ENCODE assay signal across 12 cellular contexts in the genomic region with DNA sequence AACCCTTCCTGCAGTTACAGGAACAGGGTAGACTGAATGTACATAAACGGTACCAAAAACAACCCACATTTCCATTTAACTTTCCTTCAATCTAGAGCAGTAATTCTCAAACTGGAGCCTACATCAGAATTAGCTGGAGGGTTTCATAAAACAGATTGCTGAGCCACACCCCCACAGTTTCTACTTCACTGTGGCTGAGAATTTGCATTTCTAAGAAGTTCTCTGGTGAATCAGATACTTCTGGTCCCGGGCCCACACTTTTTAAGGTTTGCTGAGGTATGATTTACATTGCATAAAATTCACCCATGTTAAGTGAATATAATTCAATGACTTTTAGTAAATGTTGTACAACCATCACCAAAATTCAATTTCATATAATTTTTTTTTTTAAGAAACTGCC.
DNase-seq lines count a peak whose midpoint lies in the region; ATAC-seq, FAIRE-seq and TF ChIP-seq lines count a peak whose summit lies in the region.
"Had no signal": no experiment of that assay in that cellular context is flagged by ENCODE, and none has a peak within 500 bp of the region (broad histone marks: within the 10 kb centered on the region; RNA-seq: fewer than 3 reads in every experiment).

No MANE protein-coding gene starts in this region.

- H3K27me3 ChIP-seq in GM12878 (replicated peaks in 1 of 2; ENCODE audit: control insufficient read depth in 2 of 2, insufficient read depth in 2 of 2, low read length in 1 of 2), result no peaks in the 10 kb centered on the region
- no peaks in the 10 kb centered on the region for H3K27me3 ChIP-seq in BE2C
- H3K27me3 ChIP-seq: BLaER1 had no signal

- H3K79me2 ChIP-seq in GM12878 (ENCODE audit: control insufficient read depth, insufficient read depth, low read length), result no peaks in the 10 kb centered on the region

- in situ Hi-C loops in GM12878 (cut with MboI), result no loop called here

- H3K4me3 Mint-ChIP-seq in activated naive CD4-positive, alpha-beta T cell treated with anti-CD3 and anti-CD28 coated beads, Interleukin-2, amount 10 ng/mL, durations not matched to agents 7 days and 5 days, result no peak overlapping the region
- H3K4me3 Mint-ChIP-seq in stimulated activated naive CD8-positive, alpha-beta T cell treated with anti-CD3 and anti-CD28 coated beads, Interleukin-15, amount 100 ng/mL, for 72 hours, result peak overlapping the region in 1 of 2 donors; percentile 17
- H3K4me3 Mint-ChIP-seq: central memory CD8-positive, alpha-beta T cell had no signal

- 0 out of 2 replicates have a peak overlapping the region, but pooled peaks have one; percentile 4 for H2AFZ ChIP-seq in GM12878 (ENCODE audit: control insufficient read depth, low read depth, low read length)

- H3K9me3 ChIP-seq in GM12878 (replicated peaks; ENCODE audit: control insufficient read depth, insufficient read depth, low read length), result peaks cover 2% of the 10 kb centered on the region; the same call in 2 of the 3 replicates
- peaks cover 4% of the 10 kb centered on the region; the same call in 1 of the 2 replicates for H3K9me3 ChIP-seq in BE2C
- H3K9me3 ChIP-seq: prostate gland had no signal

- FAIRE-seq in GM12878 (lab: Jason Lieb, UNC), result peak; percentile 70

- peaks cover 10% of the 10 kb centered on the region for H3K4me1 Mint-ChIP-seq in activated naive CD4-positive, alpha-beta T cell treated with anti-CD3 and anti-CD28 coated beads, Interleukin-2, amount 10 ng/mL, durations not matched to agents 7 days and 5 days
- H3K4me1 Mint-ChIP-seq in stimulated activated naive CD8-positive, alpha-beta T cell treated with anti-CD3 and anti-CD28 coated beads, Interleukin-15, amount 100 ng/mL, for 72 hours, result peaks cover 48% of the 10 kb centered on the region

- TF ChIP-seq POLR2A in GM12878 (IDR thresholded peaks at IDR 0.05; ENCODE audit: low read depth, low read length), result no peak

- no peak overlapping the region for H3K27ac Mint-ChIP-seq in activated naive CD4-positive, alpha-beta T cell treated with anti-CD3 and anti-CD28 coated beads, Interleukin-2, amount 10 ng/mL, durations not matched to agents 7 days and 5 days
- peak overlapping the region in 1 of 2 donors; percentile 48 for H3K27ac Mint-ChIP-seq in stimulated activated naive CD8-positive, alpha-beta T cell treated with anti-CD3 and anti-CD28 coated beads, Interleukin-15, amount 100 ng/mL, for 72 hours

- H3K36me3 Mint-ChIP-seq in activated naive CD4-positive, alpha-beta T cell treated with anti-CD3 and anti-CD28 coated beads, Interleukin-2, amount 10 ng/mL, durations not matched to agents 7 days and 5 days, result peaks cover 10% of the 10 kb centered on the region

- TF ChIP-seq CTCF in GM12878 (IDR thresholded peaks at IDR 0.05 in 2 of 3, conservative IDR thresholded peaks at IDR 0.05 in 1 of 3; ENCODE audit: control insufficient read depth in 2 of 3, extremely low read depth in 1 of 3, insufficient read depth in 1 of 3, low read depth in 3 of 3, low read length in 3 of 3), result no peak
- TF ChIP-seq CTCF in BE2C (IDR thresholded peaks at IDR 0.05; ENCODE audit: low read depth, low read length), result no peak

- no peaks in the 10 kb centered on the region for H4K20me1 ChIP-seq in GM12878 (ENCODE audit: control insufficient read depth, insufficient read depth)
- H4K20me1 ChIP-seq: BLaER1 had no signal

- peaks cover 14% of the 10 kb centered on the region; the same call in 1 of the 2 replicates for H3K4me1 ChIP-seq in GM12878 (ENCODE audit: control insufficient read depth, insufficient read depth, low read length)
- H3K4me1 ChIP-seq in BE2C, result no peaks in the 10 kb centered on the region
- H3K4me1 ChIP-seq: prostate gland had no signal

- intact Hi-C loops in GM12878 (cut with micrococcal nuclease; ENCODE audit: unreplicated experiment), result loop anchor here (10.0 kb wide), 1 partner anchor 203 kb away; no protein-coding TSS in a partner anchor

- no peaks in the 10 kb centered on the region for H3K27me3 Mint-ChIP-seq in activated naive CD4-positive, alpha-beta T cell treated with anti-CD3 and anti-CD28 coated beads, Interleukin-2, amount 10 ng/mL, durations not matched to agents 7 days and 5 days
- no peaks in the 10 kb centered on the region for H3K27me3 Mint-ChIP-seq in stimulated activated naive CD8-positive, alpha-beta T cell treated with anti-CD3 and anti-CD28 coated beads, Interleukin-15, amount 100 ng/mL, for 72 hours
- H3K27me3 Mint-ChIP-seq: central memory CD8-positive, alpha-beta T cell had no signal

- H3K4me3 ChIP-seq in GM12878 (no peak overlapping the region), BE2C (ENCODE audit: low read depth, low read length) (no peak overlapping the region)
- H3K4me3 ChIP-seq: BLaER1, prostate gland had no signal

- TF ChIP-seq EP300 in GM12878 (IDR thresholded peaks at IDR 0.05; ENCODE audit: borderline replicate concordance in 1 of 2, control insufficient read depth in 1 of 2, low read depth in 2 of 2, low read length in 2 of 2), result no peak

- H3K4me2 ChIP-seq in GM12878 (ENCODE audit: control insufficient read depth, insufficient read depth), result no peak overlapping the region
- H3K4me2 ChIP-seq: BLaER1 had no signal

- TF ChIP-seq RAD21 in GM12878 (IDR thresholded peaks at IDR 0.05; ENCODE audit: insufficient read depth, low read depth, low read length), result no peak

- POLR2A ChIA-PET in GM12878 (lab: Charles Lee), result no interaction called here

- DNase-seq in activated naive CD4-positive, alpha-beta T cell treated with Interleukin-2 at 50 U/mL for 16 hours, result peak; percentile 44
- DNase-seq in activated naive CD4-positive, alpha-beta T cell treated with anti-CD3 and anti-CD28 coated beads, Interleukin-2, amount 10 ng/mL, durations not matched to agents 7 days and 5 days, result no peak
- DNase-seq in GM12878 (ENCODE audit: low read depth, low spot score), result peak; percentile 19
- peak in 1 of 2 donors; percentile 29 for DNase-seq in stimulated activated naive CD8-positive, alpha-beta T cell treated with anti-CD3 and anti-CD28 coated beads, Interleukin-15, amount 100 ng/mL, for 72 hours
- no peak for DNase-seq in HuH-7.5 (ENCODE audit: low spot score)
- no peak for DNase-seq in NCI-H82 (lab: John Stamatoyannopoulos, UW)
- no peak for DNase-seq in BE2C
- DNase-seq: HCEC 1CT had no signal

- WGBS in GM12878 (ENCODE audit: insufficient coverage, insufficient replicate concordance, low lambda C conversion rate, missing lambda C conversion rate), result 0% methylated on average over 2 of the region's 2 CpGs

- SMC1A ChIA-PET in GM12878 (lab: Charles Lee; ENCODE audit: uncharacterized antibody, unreplicated experiment), result interaction anchor here (1.3 to 7.1 kb wide), 3 partner anchors 10 to 514 kb away, joined by 3 to 156 read pairs (median 10); no protein-coding TSS in a partner anchor

- ATAC-seq in HG03135 (IDR thresholded peaks at IDR 0.05; ENCODE audit: unreplicated experiment) (peak; percentile 72), GM12878 (peak; percentile 89)
- ATAC-seq in stimulated activated naive CD8-positive, alpha-beta T cell treated with anti-CD3 and anti-CD28 coated beads, Interleukin-15, amount 100 ng/mL, for 72 hours, result peak; percentile 94

- RAD21 ChIA-PET in GM12878 (lab: Charles Lee; ENCODE audit: unreplicated experiment), result interaction anchor here (1.3 to 6.0 kb wide), 2 partner anchors 177 to 513 kb away, joined by 3 to 120 read pairs; no protein-coding TSS in a partner anchor

- no peak overlapping the region for H3K9ac ChIP-seq in GM12878 (ENCODE audit: control insufficient read depth, insufficient read depth, low read length)
- H3K9ac ChIP-seq: BLaER1 had no signal

- BruUV-seq in GM12878 (replicated peaks; lab: Mats Ljungman, UMichigan), result no TSS peak

- no peaks in the 10 kb centered on the region; a peak in 1 of 4 replicates for H3K36me3 ChIP-seq in GM12878 (ENCODE audit: control insufficient read depth in 2 of 2, insufficient read depth in 2 of 2, low read length in 1 of 2)
- no peaks in the 10 kb centered on the region for H3K36me3 ChIP-seq in BE2C
- H3K36me3 ChIP-seq: prostate gland had no signal

- peaks cover 2% of the 10 kb centered on the region for H3K9me3 Mint-ChIP-seq in activated naive CD4-positive, alpha-beta T cell treated with anti-CD3 and anti-CD28 coated beads, Interleukin-2, amount 10 ng/mL, durations not matched to agents 7 days and 5 days
- peaks cover 0 to 14% of the 10 kb centered on the region in 2 donors for H3K9me3 Mint-ChIP-seq in stimulated activated naive CD8-positive, alpha-beta T cell treated with anti-CD3 and anti-CD28 coated beads, Interleukin-15, amount 100 ng/mL, for 72 hours
- H3K9me3 Mint-ChIP-seq: central memory CD8-positive, alpha-beta T cell had no signal

- no peak overlapping the region for H3K27ac ChIP-seq in GM12878 (ENCODE audit: control insufficient read depth, insufficient read depth)
- H3K27ac ChIP-seq: BLaER1, prostate gland had no signal

- CTCF ChIA-PET in activated naive CD4-positive, alpha-beta T cell treated with anti-CD3 and anti-CD28 coated beads, Interleukin-2, amount 10 ng/mL, durations not matched to agents 7 days and 5 days (lab: Charles Lee), result interaction anchor here (1.9 kb wide), 1 partner anchor 516 kb away, joined by 7 read pairs; no protein-coding TSS in a partner anchor
- CTCF ChIA-PET in GM12878 (lab: Yijun Ruan, JAX), result interaction anchor here (1.5 to 7.5 kb wide), 3 partner anchors 10 to 515 kb away, joined by 3 to 227 read pairs (median 9); no protein-coding TSS in a partner anchor

TF ChIP-seq in GM12878, 131 proteins besides CTCF, POLR2A, EP300 and RAD21:
- no peak for TF ChIP-seq HDAC2 (IDR thresholded peaks at IDR 0.05)
- peak; percentile 68; the same call in 2 of the 3 replicates for TF ChIP-seq POU2F2 (IDR thresholded peaks at IDR 0.05; ENCODE audit: borderline replicate concordance, low read depth, low read length)
- no peak for TF ChIP-seq GATAD2B (conservative IDR thresholded peaks at IDR 0.05; ENCODE audit: low read depth)

Comparison
In these comparisons a context has a peak if more than half of its experiments do, and no peak if none do; other contexts are left out.
1. DNase-seq: peak in activated naive CD4-positive, alpha-beta T cell treated with Interleukin-2 at 50 U/mL for 16 hours (single experiment) and GM12878 (single experiment); none in activated naive CD4-positive, alpha-beta T cell treated with anti-CD3 and anti-CD28 coated beads, Interleukin-2, amount 10 ng/mL, durations not matched to agents 7 days and 5 days (single experiment), HuH-7.5 (single experiment), NCI-H82 (single experiment) and BE2C (single experiment).
2. Peak in every context shown above with its lines, with median percentiles within 50 percentile points of each other: ATAC-seq.